In the genomic region with DNA sequence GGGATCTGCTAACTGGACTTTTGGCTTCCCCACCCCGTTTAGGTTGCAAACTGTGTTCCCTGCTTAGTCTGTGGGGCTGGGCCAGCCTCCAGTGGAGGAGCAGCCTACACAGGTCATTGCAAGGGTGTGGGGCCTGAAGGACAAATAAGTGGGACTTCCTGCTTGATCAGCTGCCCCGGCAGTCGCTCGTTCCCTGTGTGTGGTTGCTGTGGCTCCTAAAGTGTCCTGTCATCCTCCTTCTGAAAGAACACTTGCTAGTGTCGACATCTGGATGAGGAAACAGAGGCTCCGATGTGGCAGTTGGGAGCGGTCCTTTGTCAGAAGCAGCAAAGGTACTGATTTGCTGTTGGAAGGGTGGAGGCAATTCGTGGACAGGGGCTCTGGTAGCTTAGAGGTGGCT, we compare ENCODE assay signal across 1 cellular context.
TF ChIP-seq lines count a peak whose summit lies in the region.

No MANE protein-coding gene starts in this region.

TF ChIP-seq in HepG2, 621 proteins besides CTCF, POLR2A, EP300 and RAD21:
- TF ChIP-seq CBX5 (CRISPR knock-in tag; IDR thresholded peaks at IDR 0.05; ENCODE audit: borderline replicate concordance), result no peak
- TF ChIP-seq, protein P1, sequence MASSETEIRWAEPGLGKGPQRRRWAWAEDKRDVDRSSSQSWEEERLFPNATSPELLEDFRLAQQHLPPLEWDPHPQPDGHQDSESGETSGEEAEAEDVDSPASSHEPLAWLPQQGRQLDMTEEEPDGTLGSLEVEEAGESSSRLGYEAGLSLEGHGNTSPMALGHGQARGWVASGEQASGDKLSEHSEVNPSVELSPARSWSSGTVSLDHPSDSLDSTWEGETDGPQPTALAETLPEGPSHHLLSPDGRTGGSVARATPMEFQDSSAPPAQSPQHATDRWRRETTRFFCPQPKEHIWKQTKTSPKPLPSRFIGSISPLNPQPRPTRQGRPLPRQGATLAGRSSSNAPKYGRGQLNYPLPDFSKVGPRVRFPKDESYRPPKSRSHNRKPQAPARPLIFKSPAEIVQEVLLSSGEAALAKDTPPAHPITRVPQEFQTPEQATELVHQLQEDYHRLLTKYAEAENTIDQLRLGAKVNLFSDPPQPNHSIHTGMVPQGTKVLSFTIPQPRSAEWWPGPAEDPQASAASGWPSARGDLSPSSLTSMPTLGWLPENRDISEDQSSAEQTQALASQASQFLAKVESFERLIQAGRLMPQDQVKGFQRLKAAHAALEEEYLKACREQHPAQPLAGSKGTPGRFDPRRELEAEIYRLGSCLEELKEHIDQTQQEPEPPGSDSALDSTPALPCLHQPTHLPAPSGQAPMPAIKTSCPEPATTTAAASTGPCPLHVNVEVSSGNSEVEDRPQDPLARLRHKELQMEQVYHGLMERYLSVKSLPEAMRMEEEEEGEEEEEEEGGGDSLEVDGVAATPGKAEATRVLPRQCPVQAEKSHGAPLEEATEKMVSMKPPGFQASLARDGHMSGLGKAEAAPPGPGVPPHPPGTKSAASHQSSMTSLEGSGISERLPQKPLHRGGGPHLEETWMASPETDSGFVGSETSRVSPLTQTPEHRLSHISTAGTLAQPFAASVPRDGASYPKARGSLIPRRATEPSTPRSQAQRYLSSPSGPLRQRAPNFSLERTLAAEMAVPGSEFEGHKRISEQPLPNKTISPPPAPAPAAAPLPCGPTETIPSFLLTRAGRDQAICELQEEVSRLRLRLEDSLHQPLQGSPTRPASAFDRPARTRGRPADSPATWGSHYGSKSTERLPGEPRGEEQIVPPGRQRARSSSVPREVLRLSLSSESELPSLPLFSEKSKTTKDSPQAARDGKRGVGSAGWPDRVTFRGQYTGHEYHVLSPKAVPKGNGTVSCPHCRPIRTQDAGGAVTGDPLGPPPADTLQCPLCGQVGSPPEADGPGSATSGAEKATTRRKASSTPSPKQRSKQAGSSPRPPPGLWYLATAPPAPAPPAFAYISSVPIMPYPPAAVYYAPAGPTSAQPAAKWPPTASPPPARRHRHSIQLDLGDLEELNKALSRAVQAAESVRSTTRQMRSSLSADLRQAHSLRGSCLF (CRISPR knock-in tag; IDR thresholded peaks at IDR 0.05; ENCODE audit: borderline replicate concordance), result no peak
- no peak for TF ChIP-seq RORA (CRISPR knock-in tag; IDR thresholded peaks at IDR 0.05)
- no peak for TF ChIP-seq SNAPC2 (CRISPR knock-in tag; IDR thresholded peaks at IDR 0.05)
- no peak for TF ChIP-seq FOXA1 (IDR thresholded peaks at IDR 0.05)
- TF ChIP-seq FOXA1 (CRISPR knock-in tag; IDR thresholded peaks at IDR 0.05), result no peak
- no peak for TF ChIP-seq AGO1 (IDR thresholded peaks at IDR 0.05; ENCODE audit: low read depth, low read length, poor library complexity, severe bottlenecking)
- TF ChIP-seq, protein P2, sequence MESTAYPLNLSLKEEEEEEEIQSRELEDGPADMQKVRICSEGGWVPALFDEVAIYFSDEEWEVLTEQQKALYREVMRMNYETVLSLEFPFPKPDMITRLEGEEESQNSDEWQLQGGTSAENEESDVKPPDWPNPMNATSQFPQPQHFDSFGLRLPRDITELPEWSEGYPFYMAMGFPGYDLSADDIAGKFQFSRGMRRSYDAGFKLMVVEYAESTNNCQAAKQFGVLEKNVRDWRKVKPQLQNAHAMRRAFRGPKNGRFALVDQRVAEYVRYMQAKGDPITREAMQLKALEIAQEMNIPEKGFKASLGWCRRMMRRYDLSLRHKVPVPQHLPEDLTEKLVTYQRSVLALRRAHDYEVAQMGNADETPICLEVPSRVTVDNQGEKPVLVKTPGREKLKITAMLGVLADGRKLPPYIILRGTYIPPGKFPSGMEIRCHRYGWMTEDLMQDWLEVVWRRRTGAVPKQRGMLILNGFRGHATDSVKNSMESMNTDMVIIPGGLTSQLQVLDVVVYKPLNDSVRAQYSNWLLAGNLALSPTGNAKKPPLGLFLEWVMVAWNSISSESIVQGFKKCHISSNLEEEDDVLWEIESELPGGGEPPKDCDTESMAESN (CRISPR knock-in tag; conservative IDR thresholded peaks at IDR 0.05), result no peak
- TF ChIP-seq, protein P3, sequence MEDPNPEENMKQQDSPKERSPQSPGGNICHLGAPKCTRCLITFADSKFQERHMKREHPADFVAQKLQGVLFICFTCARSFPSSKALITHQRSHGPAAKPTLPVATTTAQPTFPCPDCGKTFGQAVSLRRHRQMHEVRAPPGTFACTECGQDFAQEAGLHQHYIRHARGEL (CRISPR knock-in tag; IDR thresholded peaks at IDR 0.05), result no peak
- TF ChIP-seq MAFG (CRISPR knock-in tag; IDR thresholded peaks at IDR 0.05), result no peak
- TF ChIP-seq ZFP36L1 (CRISPR knock-in tag; IDR thresholded peaks at IDR 0.05), result no peak
- TF ChIP-seq, protein P4, sequence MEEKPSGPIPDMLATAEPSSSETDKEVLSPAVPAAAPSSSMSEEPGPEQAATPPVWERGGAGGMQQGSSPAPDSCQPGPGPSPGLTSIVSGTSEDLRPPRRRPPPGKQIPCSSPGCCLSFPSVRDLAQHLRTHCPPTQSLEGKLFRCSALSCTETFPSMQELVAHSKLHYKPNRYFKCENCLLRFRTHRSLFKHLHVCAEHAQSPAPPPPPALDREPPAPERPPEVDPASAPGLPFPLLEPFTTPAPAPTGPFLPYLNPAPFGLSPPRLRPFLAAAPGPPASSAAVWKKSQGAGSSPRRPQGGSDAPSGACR (CRISPR knock-in tag; IDR thresholded peaks at IDR 0.05), result no peak
- TF ChIP-seq ZNF616 (CRISPR knock-in tag; IDR thresholded peaks at IDR 0.05; ENCODE audit: low read depth), result no peak
- TF ChIP-seq, protein P5, sequence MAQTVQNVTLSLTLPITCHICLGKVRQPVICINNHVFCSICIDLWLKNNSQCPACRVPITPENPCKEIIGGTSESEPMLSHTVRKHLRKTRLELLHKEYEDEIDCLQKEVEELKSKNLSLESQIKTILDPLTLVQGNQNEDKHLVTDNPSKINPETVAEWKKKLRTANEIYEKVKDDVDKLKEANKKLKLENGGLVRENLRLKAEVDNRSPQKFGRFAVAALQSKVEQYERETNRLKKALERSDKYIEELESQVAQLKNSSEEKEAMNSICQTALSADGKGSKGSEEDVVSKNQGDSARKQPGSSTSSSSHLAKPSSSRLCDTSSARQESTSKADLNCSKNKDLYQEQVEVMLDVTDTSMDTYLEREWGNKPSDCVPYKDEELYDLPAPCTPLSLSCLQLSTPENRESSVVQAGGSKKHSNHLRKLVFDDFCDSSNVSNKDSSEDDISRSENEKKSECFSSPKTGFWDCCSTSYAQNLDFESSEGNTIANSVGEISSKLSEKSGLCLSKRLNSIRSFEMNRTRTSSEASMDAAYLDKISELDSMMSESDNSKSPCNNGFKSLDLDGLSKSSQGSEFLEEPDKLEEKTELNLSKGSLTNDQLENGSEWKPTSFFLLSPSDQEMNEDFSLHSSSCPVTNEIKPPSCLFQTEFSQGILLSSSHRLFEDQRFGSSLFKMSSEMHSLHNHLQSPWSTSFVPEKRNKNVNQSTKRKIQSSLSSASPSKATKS (CRISPR knock-in tag; IDR thresholded peaks at IDR 0.05), result no peak
- TF ChIP-seq FOXJ3 (CRISPR knock-in tag; IDR thresholded peaks at IDR 0.05; ENCODE audit: borderline replicate concordance), result no peak
- TF ChIP-seq PTBP1 (IDR thresholded peaks at IDR 0.05; ENCODE audit: low read depth, low read length, poor library complexity, severe bottlenecking), result no peak
- TF ChIP-seq RFXANK (CRISPR knock-in tag; IDR thresholded peaks at IDR 0.05), result no peak
- no peak for TF ChIP-seq ZNF44 (CRISPR knock-in tag; IDR thresholded peaks at IDR 0.05)
- TF ChIP-seq, protein P6, sequence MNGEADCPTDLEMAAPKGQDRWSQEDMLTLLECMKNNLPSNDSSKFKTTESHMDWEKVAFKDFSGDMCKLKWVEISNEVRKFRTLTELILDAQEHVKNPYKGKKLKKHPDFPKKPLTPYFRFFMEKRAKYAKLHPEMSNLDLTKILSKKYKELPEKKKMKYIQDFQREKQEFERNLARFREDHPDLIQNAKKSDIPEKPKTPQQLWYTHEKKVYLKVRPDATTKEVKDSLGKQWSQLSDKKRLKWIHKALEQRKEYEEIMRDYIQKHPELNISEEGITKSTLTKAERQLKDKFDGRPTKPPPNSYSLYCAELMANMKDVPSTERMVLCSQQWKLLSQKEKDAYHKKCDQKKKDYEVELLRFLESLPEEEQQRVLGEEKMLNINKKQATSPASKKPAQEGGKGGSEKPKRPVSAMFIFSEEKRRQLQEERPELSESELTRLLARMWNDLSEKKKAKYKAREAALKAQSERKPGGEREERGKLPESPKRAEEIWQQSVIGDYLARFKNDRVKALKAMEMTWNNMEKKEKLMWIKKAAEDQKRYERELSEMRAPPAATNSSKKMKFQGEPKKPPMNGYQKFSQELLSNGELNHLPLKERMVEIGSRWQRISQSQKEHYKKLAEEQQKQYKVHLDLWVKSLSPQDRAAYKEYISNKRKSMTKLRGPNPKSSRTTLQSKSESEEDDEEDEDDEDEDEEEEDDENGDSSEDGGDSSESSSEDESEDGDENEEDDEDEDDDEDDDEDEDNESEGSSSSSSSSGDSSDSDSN (CRISPR knock-in tag; IDR thresholded peaks at IDR 0.05), result no peak
